ENCODE assay signal across 18 cellular contexts in the genomic region with DNA sequence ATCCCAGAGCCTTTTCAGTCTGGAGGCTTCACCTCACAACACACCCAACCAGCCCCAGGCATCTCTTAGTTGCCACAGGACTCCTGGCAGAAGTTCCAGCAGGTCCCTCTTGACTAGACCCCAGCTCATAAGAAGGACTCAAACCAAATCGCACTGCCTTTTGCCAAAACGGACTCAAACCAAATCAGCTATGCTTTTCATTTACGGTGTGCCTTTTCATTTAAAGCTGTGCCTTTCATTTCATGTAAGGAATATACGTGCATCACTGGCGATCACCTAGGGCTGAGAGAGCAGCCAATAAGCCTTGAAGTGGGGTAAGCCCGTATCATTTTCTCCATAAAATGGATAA. TPM values are rescaled to one million over a fixed set of nuclear protein-coding genes. Genes with fewer than 3 reads are reported as not detected.
DNase-seq lines count a peak whose midpoint lies in the region; ATAC-seq and TF ChIP-seq lines count a peak whose summit lies in the region.
"Had no signal": no experiment of that assay in that cellular context is flagged by ENCODE, and none has a peak within 500 bp of the region (broad histone marks: within the 10 kb centered on the region; RNA-seq: fewer than 3 reads in every experiment).

No MANE protein-coding gene starts in this region.

- no peak for ATAC-seq in IMR-90 (ENCODE audit: low read depth)
- ATAC-seq in naive thymus-derived CD4-positive, alpha-beta T cell: no peak

- H3K79me2 ChIP-seq in smooth muscle cell (ENCODE audit: low read depth): no peaks in the 10 kb centered on the region

- 84% methylated on average over 6 of the region's 6 CpGs; no CpG with 5 or more reads in 1 of the 2 experiments for WGBS in IMR-90 (ENCODE audit: extremely low coverage in 2 of 2, insufficient read length in 1 of 2), 2 experiments
- 89% methylated on average over 6 of the region's 6 CpGs for WGBS in smooth muscle cell (ENCODE audit: low lambda C conversion rate)

- peaks cover 0 to 2% (median 0%) of the 10 kb centered on the region in 5 donors for H3K27me3 Mint-ChIP-seq in naive thymus-derived CD4-positive, alpha-beta T cell
- H3K27me3 Mint-ChIP-seq: CD4-positive, alpha-beta memory T cell had no signal

- H2BK120ac ChIP-seq in IMR-90 (ENCODE audit: low read depth, low read length): 0 out of 2 replicates have a peak overlapping the region, but pooled peaks have one; percentile 1

- H3K4ac ChIP-seq in IMR-90 (ENCODE audit: low read depth, low read length): no peak overlapping the region

- H4K91ac ChIP-seq in IMR-90 (ENCODE audit: insufficient read depth, low read depth, low read length): no peak overlapping the region

- H3K4me2 ChIP-seq in IMR-90 (ENCODE audit: low read depth, low read length) (no peak overlapping the region), smooth muscle cell (no peak overlapping the region)
- H3K4me2 ChIP-seq: BLaER1 had no signal

- H3F3A ChIP-seq in smooth muscle cell (ENCODE audit: low read depth): no peaks in the 10 kb centered on the region

- H3K9me3 ChIP-seq in AG04450 (ENCODE audit: control insufficient read depth, insufficient read depth, low read length): no peaks in the 10 kb centered on the region
- H3K9me3 ChIP-seq in IMR-90 (ENCODE audit: control insufficient read depth, insufficient read depth, low read length): no peaks in the 10 kb centered on the region
- no peaks in the 10 kb centered on the region for H3K9me3 ChIP-seq in naive thymus-derived CD4-positive, alpha-beta T cell (ENCODE audit: control insufficient read depth in 2 of 3, low read length in 3 of 3)
- H3K9me3 ChIP-seq in smooth muscle cell (replicated peaks; ENCODE audit: low read depth): no peaks in the 10 kb centered on the region
- H3K9me3 ChIP-seq: BLaER1, Caco-2, SJCRH30 had no signal

- H2BK5ac ChIP-seq in IMR-90 (ENCODE audit: low read depth, low read length, poor library complexity, severe bottlenecking): no peak overlapping the region

- peak overlapping the region; percentile 50 for H2AFZ ChIP-seq in IMR-90 (replicated peaks; ENCODE audit: low read length, poor library complexity)
- H2AFZ ChIP-seq in smooth muscle cell (ENCODE audit: low read depth): peak overlapping the region; percentile 71

- no peak overlapping the region for H4K8ac ChIP-seq in IMR-90 (ENCODE audit: low read depth in 2 of 2, low read length in 2 of 2)

- no peak overlapping the region for H2BK15ac ChIP-seq in IMR-90 (ENCODE audit: low read depth, low read length)

- dilution Hi-C loops in IMR-90 (cut with HindIII; ENCODE audit: low sequenced_read_pairs, unreplicated experiment): no loop called here

- no peaks in the 10 kb centered on the region for H3K27me3 ChIP-seq in AG04450 (ENCODE audit: control insufficient read depth, insufficient read depth, low read length)
- 0 out of 2 replicates have a peak, but pooled peaks cover 2% of the 10 kb centered on the region for H3K27me3 ChIP-seq in IMR-90 (ENCODE audit: control insufficient read depth, insufficient read depth, low read length)
- H3K27me3 ChIP-seq in naive thymus-derived CD4-positive, alpha-beta T cell (ENCODE audit: control insufficient read depth in 2 of 2, insufficient read depth in 2 of 2, low read length in 2 of 2): no peaks in the 10 kb centered on the region
- no peaks in the 10 kb centered on the region for H3K27me3 ChIP-seq in smooth muscle cell (ENCODE audit: low read depth)
- H3K27me3 ChIP-seq: BLaER1, SJCRH30 had no signal

- H2BK20ac ChIP-seq in IMR-90 (ENCODE audit: low read depth, low read length): no peak overlapping the region

- CTCF ChIA-PET in AG04450 (lab: Charles Lee) (interaction anchor here (0.7 to 2.3 kb wide), 3 partner anchors 15 to 241 kb away, joined by 3 to 6 read pairs (median 3); no protein-coding TSS in a partner anchor), IMR-90 (lab: Yijun Ruan, JAX) (no interaction called here)
- CTCF ChIA-PET in naive thymus-derived CD4-positive, alpha-beta T cell (lab: Charles Lee): interaction anchor here (1.1 kb wide), 1 partner anchor 17 kb away, joined by 4 read pairs; no protein-coding TSS in a partner anchor

- no peak overlapping the region for H3K4me3 Mint-ChIP-seq in naive thymus-derived CD4-positive, alpha-beta T cell
- H3K4me3 Mint-ChIP-seq: CD4-positive, alpha-beta memory T cell had no signal

- no peak overlapping the region for H3K18ac ChIP-seq in IMR-90 (ENCODE audit: low read depth, low read length)

- H3K27ac Mint-ChIP-seq in naive thymus-derived CD4-positive, alpha-beta T cell: no peak overlapping the region

- H3K14ac ChIP-seq in IMR-90 (replicated peaks; ENCODE audit: low read depth, low read length): no peak overlapping the region

- H3K23ac ChIP-seq in IMR-90 (ENCODE audit: low read depth, low read length): no peak overlapping the region

- in situ Hi-C loops in IMR-90 (cut with MboI; ENCODE audit: low sequenced_read_pairs): no loop called here

- no peaks in the 10 kb centered on the region for H3K79me1 ChIP-seq in IMR-90 (ENCODE audit: low read depth in 1 of 2, low read length in 2 of 2)

- H4K20me1 ChIP-seq in IMR-90 (ENCODE audit: insufficient read depth, low read length) (no peaks in the 10 kb centered on the region), smooth muscle cell (ENCODE audit: low read depth) (no peaks in the 10 kb centered on the region)
- H4K20me1 ChIP-seq: BLaER1 had no signal

- DNase-seq in AG04450 (ENCODE audit: low read depth, low spot score) (no peak), IMR-90 (no peak), smooth muscle cell (lab: John Stamatoyannopoulos, UW; ENCODE audit: unreplicated experiment) (no peak), nucleus accumbens (lab: John Stamatoyannopoulos, UW) (no peak), GOT3 (lab: John Stamatoyannopoulos, UW) (no peak)
- no peak for DNase-seq in naive thymus-derived CD4-positive, alpha-beta T cell
- DNase-seq in stimulated activated CD4-positive, alpha-beta T cell treated with anti-CD3 and anti-CD28 coated beads, Interleukin-2, amount 100 ng/mL, for 24 hours: no peak
- DNase-seq: Caco-2; CD4-positive, alpha-beta memory T cell; Kasumi-1; NCI-H1694; NCI-H2081; NCI-H2171; NCI-H345; NCI-H524; NCI-H774; SJCRH30 had no signal

- no peaks in the 10 kb centered on the region for H3K9me3 Mint-ChIP-seq in naive thymus-derived CD4-positive, alpha-beta T cell
- H3K9me3 Mint-ChIP-seq: CD4-positive, alpha-beta memory T cell had no signal

- H3K9me1 ChIP-seq in IMR-90 (ENCODE audit: insufficient read depth, low read length): no peaks in the 10 kb centered on the region

- H3K9ac ChIP-seq in IMR-90 (ENCODE audit: low read depth, low read length) (no peak overlapping the region), smooth muscle cell (ENCODE audit: low read depth) (no peak overlapping the region)
- H3K9ac ChIP-seq: BLaER1 had no signal

- no peak overlapping the region for H2AK5ac ChIP-seq in IMR-90 (ENCODE audit: low read depth, low read length)

- H3K27ac ChIP-seq in AG04450 (ENCODE audit: low read depth, low read length): peak overlapping the region; percentile 31
- H3K27ac ChIP-seq in IMR-90 (ENCODE audit: insufficient read depth, low read length): no peak overlapping the region
- H3K27ac ChIP-seq in naive thymus-derived CD4-positive, alpha-beta T cell (ENCODE audit: low read depth, low read length): peak overlapping the region; percentile 95
- no peak overlapping the region for H3K27ac ChIP-seq in smooth muscle cell (ENCODE audit: low read depth)
- H3K27ac ChIP-seq: BLaER1, SJCRH30 had no signal

- no peak overlapping the region for H3K4me3 ChIP-seq in AG04450 (ENCODE audit: low read depth, low read length)
- no peak overlapping the region for H3K4me3 ChIP-seq in IMR-90 (ENCODE audit: insufficient read depth, low read depth, low read length)
- no peak overlapping the region for H3K4me3 ChIP-seq in naive thymus-derived CD4-positive, alpha-beta T cell (ENCODE audit: low read length)
- no peak overlapping the region for H3K4me3 ChIP-seq in smooth muscle cell
- H3K4me3 ChIP-seq: BLaER1, SJCRH30 had no signal

- H3K36me3 ChIP-seq in IMR-90 (ENCODE audit: control insufficient read depth, insufficient read depth, low read length) (no peaks in the 10 kb centered on the region), smooth muscle cell (ENCODE audit: low read depth) (no peaks in the 10 kb centered on the region)
- H3K36me3 ChIP-seq in naive thymus-derived CD4-positive, alpha-beta T cell (ENCODE audit: control insufficient read depth in 2 of 3, insufficient read depth in 3 of 3, low read length in 3 of 3): no peaks in the 10 kb centered on the region
- H3K36me3 ChIP-seq: BLaER1, SJCRH30 had no signal

- intact Hi-C loops in IMR-90 (cut with micrococcal nuclease): no loop called here
- intact Hi-C loops in naive thymus-derived CD4-positive, alpha-beta T cell (cut with micrococcal nuclease): no loop called here

- H3K36me3 Mint-ChIP-seq in naive thymus-derived CD4-positive, alpha-beta T cell: peaks cover 0 to 12% (median 0%) of the 10 kb centered on the region in 5 donors
- H3K36me3 Mint-ChIP-seq: CD4-positive, alpha-beta memory T cell had no signal

- no TSS peak for BruUV-seq in IMR-90 (replicated peaks; lab: Mats Ljungman, UMichigan)

- TF ChIP-seq CTCF in AG04450 (IDR thresholded peaks at IDR 0.05; ENCODE audit: low read depth, low read length) (no peak), IMR-90 (conservative IDR thresholded peaks at IDR 0.05; ENCODE audit: low read depth, low read length) (no peak), smooth muscle cell (IDR thresholded peaks at IDR 0.05; ENCODE audit: borderline replicate concordance, insufficient read depth, poor library complexity, severe bottlenecking) (no peak)

- no peak overlapping the region for H4K5ac ChIP-seq in IMR-90 (ENCODE audit: low read depth, low read length)

- H3K4me1 Mint-ChIP-seq in naive thymus-derived CD4-positive, alpha-beta T cell: peaks cover 22 to 43% (median 35%) of the 10 kb centered on the region in 7 donors

- no peak for TF ChIP-seq POLR2A in IMR-90 (IDR thresholded peaks at IDR 0.05; ENCODE audit: low read depth, low read length)

- no peak overlapping the region for H2AK9ac ChIP-seq in IMR-90 (replicated peaks; ENCODE audit: low read depth, low read length, poor library complexity)

- H3K56ac ChIP-seq in IMR-90 (ENCODE audit: extremely low read depth, insufficient read depth, low read length): no peak overlapping the region

- peaks cover 3% of the 10 kb centered on the region; the same call in 1 of the 2 replicates for H3K4me1 ChIP-seq in IMR-90 (ENCODE audit: control insufficient read depth, insufficient read depth, low read length)
- H3K4me1 ChIP-seq in naive thymus-derived CD4-positive, alpha-beta T cell (ENCODE audit: control insufficient read depth in 2 of 2, insufficient read depth in 2 of 2, low read length in 2 of 2): peaks cover 55 to 80% of the 10 kb centered on the region in 2 donors
- peaks cover 2% of the 10 kb centered on the region for H3K4me1 ChIP-seq in smooth muscle cell (ENCODE audit: low read depth)

- TF ChIP-seq RAD21 in IMR-90 (IDR thresholded peaks at IDR 0.05; ENCODE audit: low read length): no peak

- POLR2A ChIA-PET in AG04450 (lab: Yijun Ruan, JAX) (interaction anchor here (0.6 kb wide), 1 partner anchor 24 kb away, joined by 8 read pairs; no protein-coding TSS in a partner anchor), IMR-90 (lab: Charles Lee; ENCODE audit: unreplicated experiment) (no interaction called here)
- POLR2A ChIA-PET in naive thymus-derived CD4-positive, alpha-beta T cell (lab: Charles Lee): interaction anchor here (0.6 to 20.6 kb wide), 2 partner anchors 22 to 699 kb away, joined by 4 to 636 read pairs; no protein-coding TSS in a partner anchor

RNA-seq across cellular contexts. Expression of a gene that starts 58.2 kb away (rescaled TPM):
- 60.2 and 81.0 TPM in 2 replicates for polyA plus RNA-seq in AG04450 (2011; rRNA removed)
- polyA minus RNA-seq in AG04450 (2011; rRNA and poly(A)+ RNA removed): 68.3 and 89.5 TPM in 2 replicates
- total RNA-seq in IMR-90 (2012; rRNA removed): 73.7 and 85.8 TPM in 2 replicates
- polyA plus RNA-seq in IMR-90 (2012; rRNA removed): 24.8 and 29.7 TPM in 2 replicates
- polyA plus RNA-seq in IMR-90 (2012; cell fraction: cytosol; rRNA removed): 6.9 and 14.5 TPM in 2 replicates
- polyA plus RNA-seq in IMR-90 (2012; cell fraction: nucleus; rRNA removed; ENCODE audit: low replicate concordance): 24.1 and 88.2 TPM in 2 replicates
- total RNA-seq in naive thymus-derived CD4-positive, alpha-beta T cell: 100 to 1,000 TPM in 4 of 5 experiments, 10 to 100 TPM in 1; 91.1 to 167 (median 143) TPM
- 10 to 100 TPM; 64.9 to 69.3 TPM for polyA plus RNA-seq in naive thymus-derived CD4-positive, alpha-beta T cell
- total RNA-seq in smooth muscle cell: 46.2 and 55.9 TPM in 2 replicates
- 33.6 and 39.9 TPM in 2 replicates for polyA plus RNA-seq in smooth muscle cell

Comparison
In these comparisons a context has a peak if more than half of its experiments do, and no peak if none do; other contexts are left out.
1. H3K27ac ChIP-seq: peak in AG04450 (single experiment) and naive thymus-derived CD4-positive, alpha-beta T cell (single experiment); none in IMR-90 (single experiment) and smooth muscle cell (single experiment).